ENCODE assay signal across 18 cellular contexts in the genomic region with DNA sequence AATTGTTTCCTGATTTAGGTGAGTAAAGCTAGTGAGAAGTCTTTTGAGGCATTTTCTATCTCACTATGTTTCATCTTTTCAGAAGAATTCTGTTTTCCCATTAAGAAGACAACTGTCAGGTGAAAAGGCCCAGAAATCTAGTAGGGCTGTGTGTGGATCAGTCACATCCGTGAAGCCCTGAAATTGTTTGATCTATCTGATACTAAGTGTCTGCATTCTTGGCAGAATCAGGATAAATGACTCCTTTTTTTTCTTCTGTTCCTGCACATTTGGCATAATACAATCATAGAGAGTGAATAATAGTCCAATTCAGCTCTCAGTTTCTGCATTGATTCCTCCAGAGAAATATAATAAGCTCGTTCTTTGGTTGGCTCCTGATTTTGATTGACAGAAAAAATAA.
DNase-seq lines count a peak whose midpoint lies in the region; ATAC-seq and TF ChIP-seq lines count a peak whose summit lies in the region.
"Had no signal": no experiment of that assay in that cellular context is flagged by ENCODE, and none has a peak within 500 bp of the region (broad histone marks: within the 10 kb centered on the region; RNA-seq: fewer than 3 reads in every experiment).

No MANE protein-coding gene starts in this region.

- peaks cover 5 to 44% (median 26%) of the 10 kb centered on the region in 4 donors for H3K4me1 ChIP-seq in esophagus muscularis mucosa

- no peak for DNase-seq in HFFc6
- no peak for DNase-seq in substantia nigra (lab: John Stamatoyannopoulos, UW)
- no peak for DNase-seq in esophagus muscularis mucosa (ENCODE audit: extremely low spot score)
- no peak for DNase-seq in NCI-H82 treated with DMSO at 0.1 percent for 48 hours (lab: John Stamatoyannopoulos, UW; ENCODE audit: unreplicated experiment)
- DNase-seq in stimulated activated naive CD4-positive, alpha-beta T cell treated with Interleukin-2 at 50 U/mL for 16 hours (lab: John Stamatoyannopoulos, UW) = no peak
- DNase-seq: DMS 273 treated with DMSO at 0.1 percent for 48 hours; GF-D8; HCEC 1CT; NCI-H1105 treated with DMSO at 0.1 percent for 48 hours; NCI-H1694 treated with DMSO at 0.1 percent for 48 hours; NCI-H2107; NCI-H345; NCI-H526 treated with DMSO at 0.1 percent for 48 hours; NK-92 treated with Interleukin-12 subunit alpha and Interleukin-12 subunit beta, amount 100 ng/mL, for 24 hours had no signal

- no peak for ATAC-seq in activated CD4-positive, CD25-positive, alpha-beta regulatory T cell treated with anti-CD3 and anti-CD28 coated beads, Interleukin-2, amount 50 U/mL, for 24 hours
- ATAC-seq: A549 had no signal

- intact Hi-C loops in esophagus muscularis mucosa (cut with DNase I) = no loop called here

- H3K4me1 Mint-ChIP-seq in HFFc6 (ENCODE audit: low read depth) (peaks cover 85% of the 10 kb centered on the region), brain (peaks cover 30% of the 10 kb centered on the region)

- H3K27ac Mint-ChIP-seq in HFFc6 (peak overlapping the region; percentile 71), brain (peak overlapping the region in 3 of 5 experiments; percentile 19 to 52 (median 29))

- TF ChIP-seq POLR2A in esophagus muscularis mucosa (IDR thresholded peaks at IDR 0.05; ENCODE audit: low read depth) = no peak

- H3K4me3 Mint-ChIP-seq in HFFc6 (no peak overlapping the region), brain (no peak overlapping the region)

- H3K27ac ChIP-seq in layer of hippocampus (ENCODE audit: low read depth, low read length) (peak overlapping the region; percentile 43), substantia nigra (ENCODE audit: low read depth, low read length, poor library complexity, severe bottlenecking) (peak overlapping the region; percentile 52), esophagus muscularis mucosa (replicated peaks in 1 of 4) (no peak overlapping the region)

- H3K27me3 ChIP-seq in layer of hippocampus (ENCODE audit: control insufficient read depth, insufficient read depth, low read length) (no peaks in the 10 kb centered on the region), esophagus muscularis mucosa (no peaks in the 10 kb centered on the region)

- H3K9me3 ChIP-seq in esophagus muscularis mucosa = no peaks in the 10 kb centered on the region
- H3K9me3 ChIP-seq: A549 had no signal

- H3K9me3 Mint-ChIP-seq in HFFc6 = no peaks in the 10 kb centered on the region
- H3K9me3 Mint-ChIP-seq in brain = no peaks in the 10 kb centered on the region

- H3K36me3 Mint-ChIP-seq in HFFc6 (ENCODE audit: low read depth) (peaks cover 20% of the 10 kb centered on the region), brain (peaks cover 15% of the 10 kb centered on the region)

- no peak overlapping the region for H3K4me3 ChIP-seq in esophagus muscularis mucosa
- H3K4me3 ChIP-seq: A549 had no signal

- H3K27me3 Mint-ChIP-seq in HFFc6 (ENCODE audit: insufficient read depth) (no peaks in the 10 kb centered on the region), brain (peaks cover 8% of the 10 kb centered on the region)

- no peak for TF ChIP-seq EP300 in esophagus muscularis mucosa (IDR thresholded peaks at IDR 0.05)

- H3K36me3 ChIP-seq in esophagus muscularis mucosa = peaks cover 0 to 13% (median 0%) of the 10 kb centered on the region in 4 donors

- WGBS in esophagus muscularis mucosa = 79% methylated on average over 2 of the region's 2 CpGs

- TF ChIP-seq CTCF in HFFc6 (IDR thresholded peaks at IDR 0.05) = no peak
- no peak for TF ChIP-seq CTCF in brain (conservative IDR thresholded peaks at IDR 0.05)
- no peak for TF ChIP-seq CTCF in esophagus muscularis mucosa (IDR thresholded peaks at IDR 0.05)

Comparison
In these comparisons a context has a peak if more than half of its experiments do, and no peak if none do; other contexts are left out.
1. H3K27ac ChIP-seq: peak in layer of hippocampus (single experiment) and substantia nigra (single experiment); none in esophagus muscularis mucosa (0 of 4).